ENCODE assay signal across 1 cellular context in the genomic region with DNA sequence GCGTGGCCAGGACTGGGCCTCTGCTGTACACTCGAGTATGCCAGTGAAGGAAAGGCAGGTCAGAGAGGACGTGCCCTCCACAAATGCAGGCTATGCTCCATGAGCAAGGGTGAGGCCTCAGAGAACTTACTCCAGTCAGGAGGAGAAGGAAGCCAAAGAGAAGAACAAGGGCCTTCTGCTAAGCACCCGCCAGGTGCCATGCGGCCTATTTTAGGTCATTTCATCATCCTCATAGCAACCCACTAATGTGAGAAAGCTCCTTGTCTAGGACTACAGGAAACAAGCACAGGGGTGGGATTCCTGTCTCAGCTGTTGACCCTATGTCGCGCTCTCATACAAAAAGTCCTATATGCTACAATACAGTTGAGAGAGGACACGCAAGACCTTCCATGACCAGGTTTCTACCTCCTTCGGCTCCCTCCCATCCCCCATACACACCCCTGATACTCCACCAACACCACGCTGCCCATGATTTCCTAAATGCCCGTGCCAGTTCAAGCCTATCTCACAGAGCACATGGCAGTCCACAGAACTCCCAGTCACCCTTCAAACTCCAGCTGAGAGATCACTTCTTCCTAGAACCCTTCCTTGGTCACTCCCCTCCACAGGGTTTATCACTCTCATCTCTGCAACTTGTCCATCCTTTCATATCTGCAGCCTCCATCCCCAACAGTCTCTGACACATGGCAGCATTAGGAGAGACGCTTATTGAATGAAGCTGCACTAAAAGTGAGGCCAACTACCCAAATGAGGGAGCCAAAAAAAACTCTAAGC.
TF ChIP-seq lines count a peak whose summit lies in the region.

No MANE protein-coding gene starts in this region.

TF ChIP-seq in K562, 482 proteins besides CTCF, POLR2A, EP300 and RAD21 (continued from another document and continues in another):
- TF ChIP-seq, protein P1, sequence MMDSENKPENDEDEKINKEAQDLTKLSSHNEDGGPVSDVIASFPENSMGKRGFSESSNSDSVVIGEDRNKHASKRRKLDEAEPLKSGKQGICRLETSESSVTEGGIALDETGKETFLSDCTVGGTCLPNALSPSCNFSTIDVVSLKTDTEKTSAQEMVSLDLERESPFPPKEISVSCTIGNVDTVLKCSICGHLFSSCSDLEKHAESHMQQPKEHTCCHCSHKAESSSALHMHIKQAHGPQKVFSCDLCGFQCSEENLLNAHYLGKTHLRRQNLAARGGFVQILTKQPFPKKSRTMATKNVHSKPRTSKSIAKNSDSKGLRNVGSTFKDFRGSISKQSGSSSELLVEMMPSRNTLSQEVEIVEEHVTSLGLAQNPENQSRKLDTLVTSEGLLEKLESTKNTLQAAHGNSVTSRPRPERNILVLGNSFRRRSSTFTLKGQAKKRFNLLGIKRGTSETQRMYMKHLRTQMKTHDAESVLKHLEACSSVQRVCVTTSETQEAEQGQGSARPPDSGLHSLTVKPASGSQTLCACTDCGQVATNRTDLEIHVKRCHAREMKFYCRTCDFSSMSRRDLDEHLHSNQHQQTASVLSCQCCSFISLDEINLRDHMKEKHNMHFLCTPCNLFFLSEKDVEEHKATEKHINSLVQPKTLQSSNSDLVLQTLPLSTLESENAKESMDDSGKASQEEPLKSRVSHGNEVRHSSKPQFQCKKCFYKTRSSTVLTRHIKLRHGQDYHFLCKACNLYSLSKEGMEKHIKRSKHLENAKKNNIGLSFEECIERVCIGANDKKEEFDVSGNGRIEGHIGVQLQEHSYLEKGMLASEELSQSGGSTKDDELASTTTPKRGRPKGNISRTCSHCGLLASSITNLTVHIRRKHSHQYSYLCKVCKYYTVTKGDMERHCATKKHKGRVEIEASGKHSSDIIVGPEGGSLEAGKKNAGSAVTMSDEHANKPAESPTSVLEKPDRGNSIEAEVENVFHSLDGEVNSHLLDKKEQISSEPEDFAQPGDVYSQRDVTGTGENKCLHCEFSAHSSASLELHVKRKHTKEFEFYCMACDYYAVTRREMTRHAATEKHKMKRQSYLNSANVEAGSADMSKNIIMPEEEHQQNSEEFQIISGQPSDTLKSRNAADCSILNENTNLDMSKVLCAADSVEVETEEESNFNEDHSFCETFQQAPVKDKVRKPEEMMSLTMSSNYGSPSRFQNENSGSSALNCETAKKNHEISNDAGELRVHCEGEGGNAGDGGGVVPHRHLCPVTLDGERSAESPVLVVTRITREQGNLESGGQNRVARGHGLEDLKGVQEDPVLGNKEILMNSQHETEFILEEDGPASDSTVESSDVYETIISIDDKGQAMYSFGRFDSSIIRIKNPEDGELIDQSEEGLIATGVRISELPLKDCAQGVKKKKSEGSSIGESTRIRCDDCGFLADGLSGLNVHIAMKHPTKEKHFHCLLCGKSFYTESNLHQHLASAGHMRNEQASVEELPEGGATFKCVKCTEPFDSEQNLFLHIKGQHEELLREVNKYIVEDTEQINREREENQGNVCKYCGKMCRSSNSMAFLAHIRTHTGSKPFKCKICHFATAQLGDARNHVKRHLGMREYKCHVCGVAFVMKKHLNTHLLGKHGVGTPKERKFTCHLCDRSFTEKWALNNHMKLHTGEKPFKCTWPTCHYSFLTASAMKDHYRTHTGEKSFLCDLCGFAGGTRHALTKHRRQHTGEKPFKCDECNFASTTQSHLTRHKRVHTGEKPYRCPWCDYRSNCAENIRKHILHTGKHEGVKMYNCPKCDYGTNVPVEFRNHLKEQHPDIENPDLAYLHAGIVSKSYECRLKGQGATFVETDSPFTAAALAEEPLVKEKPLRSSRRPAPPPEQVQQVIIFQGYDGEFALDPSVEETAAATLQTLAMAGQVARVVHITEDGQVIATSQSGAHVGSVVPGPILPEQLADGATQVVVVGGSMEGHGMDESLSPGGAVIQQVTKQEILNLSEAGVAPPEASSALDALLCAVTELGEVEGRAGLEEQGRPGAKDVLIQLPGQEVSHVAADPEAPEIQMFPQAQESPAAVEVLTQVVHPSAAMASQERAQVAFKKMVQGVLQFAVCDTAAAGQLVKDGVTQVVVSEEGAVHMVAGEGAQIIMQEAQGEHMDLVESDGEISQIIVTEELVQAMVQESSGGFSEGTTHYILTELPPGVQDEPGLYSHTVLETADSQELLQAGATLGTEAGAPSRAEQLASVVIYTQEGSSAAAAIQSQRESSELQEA (IDR thresholded peaks at IDR 0.05; ENCODE audit: low read depth): no peak
- no peak for TF ChIP-seq PHF8 (IDR thresholded peaks at IDR 0.05; ENCODE audit: borderline replicate concordance, low read length)
- TF ChIP-seq, protein P2, sequence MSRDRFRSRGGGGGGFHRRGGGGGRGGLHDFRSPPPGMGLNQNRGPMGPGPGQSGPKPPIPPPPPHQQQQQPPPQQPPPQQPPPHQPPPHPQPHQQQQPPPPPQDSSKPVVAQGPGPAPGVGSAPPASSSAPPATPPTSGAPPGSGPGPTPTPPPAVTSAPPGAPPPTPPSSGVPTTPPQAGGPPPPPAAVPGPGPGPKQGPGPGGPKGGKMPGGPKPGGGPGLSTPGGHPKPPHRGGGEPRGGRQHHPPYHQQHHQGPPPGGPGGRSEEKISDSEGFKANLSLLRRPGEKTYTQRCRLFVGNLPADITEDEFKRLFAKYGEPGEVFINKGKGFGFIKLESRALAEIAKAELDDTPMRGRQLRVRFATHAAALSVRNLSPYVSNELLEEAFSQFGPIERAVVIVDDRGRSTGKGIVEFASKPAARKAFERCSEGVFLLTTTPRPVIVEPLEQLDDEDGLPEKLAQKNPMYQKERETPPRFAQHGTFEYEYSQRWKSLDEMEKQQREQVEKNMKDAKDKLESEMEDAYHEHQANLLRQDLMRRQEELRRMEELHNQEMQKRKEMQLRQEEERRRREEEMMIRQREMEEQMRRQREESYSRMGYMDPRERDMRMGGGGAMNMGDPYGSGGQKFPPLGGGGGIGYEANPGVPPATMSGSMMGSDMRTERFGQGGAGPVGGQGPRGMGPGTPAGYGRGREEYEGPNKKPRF (IDR thresholded peaks at IDR 0.05; ENCODE audit: low read depth, low read length): no peak
- TF ChIP-seq, protein P3, sequence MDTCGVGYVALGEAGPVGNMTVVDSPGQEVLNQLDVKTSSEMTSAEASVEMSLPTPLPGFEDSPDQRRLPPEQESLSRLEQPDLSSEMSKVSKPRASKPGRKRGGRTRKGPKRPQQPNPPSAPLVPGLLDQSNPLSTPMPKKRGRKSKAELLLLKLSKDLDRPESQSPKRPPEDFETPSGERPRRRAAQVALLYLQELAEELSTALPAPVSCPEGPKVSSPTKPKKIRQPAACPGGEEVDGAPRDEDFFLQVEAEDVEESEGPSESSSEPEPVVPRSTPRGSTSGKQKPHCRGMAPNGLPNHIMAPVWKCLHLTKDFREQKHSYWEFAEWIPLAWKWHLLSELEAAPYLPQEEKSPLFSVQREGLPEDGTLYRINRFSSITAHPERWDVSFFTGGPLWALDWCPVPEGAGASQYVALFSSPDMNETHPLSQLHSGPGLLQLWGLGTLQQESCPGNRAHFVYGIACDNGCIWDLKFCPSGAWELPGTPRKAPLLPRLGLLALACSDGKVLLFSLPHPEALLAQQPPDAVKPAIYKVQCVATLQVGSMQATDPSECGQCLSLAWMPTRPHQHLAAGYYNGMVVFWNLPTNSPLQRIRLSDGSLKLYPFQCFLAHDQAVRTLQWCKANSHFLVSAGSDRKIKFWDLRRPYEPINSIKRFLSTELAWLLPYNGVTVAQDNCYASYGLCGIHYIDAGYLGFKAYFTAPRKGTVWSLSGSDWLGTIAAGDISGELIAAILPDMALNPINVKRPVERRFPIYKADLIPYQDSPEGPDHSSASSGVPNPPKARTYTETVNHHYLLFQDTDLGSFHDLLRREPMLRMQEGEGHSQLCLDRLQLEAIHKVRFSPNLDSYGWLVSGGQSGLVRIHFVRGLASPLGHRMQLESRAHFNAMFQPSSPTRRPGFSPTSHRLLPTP (IDR thresholded peaks at IDR 0.05; ENCODE audit: borderline replicate concordance, extremely low read depth, insufficient read length): no peak
- no peak for TF ChIP-seq LCOR (CRISPR knock-in tag; IDR thresholded peaks at IDR 0.05)
- TF ChIP-seq, protein P4, sequence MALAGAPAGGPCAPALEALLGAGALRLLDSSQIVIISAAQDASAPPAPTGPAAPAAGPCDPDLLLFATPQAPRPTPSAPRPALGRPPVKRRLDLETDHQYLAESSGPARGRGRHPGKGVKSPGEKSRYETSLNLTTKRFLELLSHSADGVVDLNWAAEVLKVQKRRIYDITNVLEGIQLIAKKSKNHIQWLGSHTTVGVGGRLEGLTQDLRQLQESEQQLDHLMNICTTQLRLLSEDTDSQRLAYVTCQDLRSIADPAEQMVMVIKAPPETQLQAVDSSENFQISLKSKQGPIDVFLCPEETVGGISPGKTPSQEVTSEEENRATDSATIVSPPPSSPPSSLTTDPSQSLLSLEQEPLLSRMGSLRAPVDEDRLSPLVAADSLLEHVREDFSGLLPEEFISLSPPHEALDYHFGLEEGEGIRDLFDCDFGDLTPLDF (CRISPR knock-in tag; IDR thresholded peaks at IDR 0.05): no peak
- TF ChIP-seq CREB1 (IDR thresholded peaks at IDR 0.05): no peak
- no peak for TF ChIP-seq CREB1 (CRISPR knock-in tag; IDR thresholded peaks at IDR 0.05)
- TF ChIP-seq ARID2 (IDR thresholded peaks at IDR 0.05): no peak
- peak; percentile 80; the same call in 1 of the 2 replicates for TF ChIP-seq NBN (IDR thresholded peaks at IDR 0.05; ENCODE audit: low read depth)
- peak; percentile 44; the same call in 1 of the 2 replicates for TF ChIP-seq ZNF24 (IDR thresholded peaks at IDR 0.05)
- TF ChIP-seq, protein P5, sequence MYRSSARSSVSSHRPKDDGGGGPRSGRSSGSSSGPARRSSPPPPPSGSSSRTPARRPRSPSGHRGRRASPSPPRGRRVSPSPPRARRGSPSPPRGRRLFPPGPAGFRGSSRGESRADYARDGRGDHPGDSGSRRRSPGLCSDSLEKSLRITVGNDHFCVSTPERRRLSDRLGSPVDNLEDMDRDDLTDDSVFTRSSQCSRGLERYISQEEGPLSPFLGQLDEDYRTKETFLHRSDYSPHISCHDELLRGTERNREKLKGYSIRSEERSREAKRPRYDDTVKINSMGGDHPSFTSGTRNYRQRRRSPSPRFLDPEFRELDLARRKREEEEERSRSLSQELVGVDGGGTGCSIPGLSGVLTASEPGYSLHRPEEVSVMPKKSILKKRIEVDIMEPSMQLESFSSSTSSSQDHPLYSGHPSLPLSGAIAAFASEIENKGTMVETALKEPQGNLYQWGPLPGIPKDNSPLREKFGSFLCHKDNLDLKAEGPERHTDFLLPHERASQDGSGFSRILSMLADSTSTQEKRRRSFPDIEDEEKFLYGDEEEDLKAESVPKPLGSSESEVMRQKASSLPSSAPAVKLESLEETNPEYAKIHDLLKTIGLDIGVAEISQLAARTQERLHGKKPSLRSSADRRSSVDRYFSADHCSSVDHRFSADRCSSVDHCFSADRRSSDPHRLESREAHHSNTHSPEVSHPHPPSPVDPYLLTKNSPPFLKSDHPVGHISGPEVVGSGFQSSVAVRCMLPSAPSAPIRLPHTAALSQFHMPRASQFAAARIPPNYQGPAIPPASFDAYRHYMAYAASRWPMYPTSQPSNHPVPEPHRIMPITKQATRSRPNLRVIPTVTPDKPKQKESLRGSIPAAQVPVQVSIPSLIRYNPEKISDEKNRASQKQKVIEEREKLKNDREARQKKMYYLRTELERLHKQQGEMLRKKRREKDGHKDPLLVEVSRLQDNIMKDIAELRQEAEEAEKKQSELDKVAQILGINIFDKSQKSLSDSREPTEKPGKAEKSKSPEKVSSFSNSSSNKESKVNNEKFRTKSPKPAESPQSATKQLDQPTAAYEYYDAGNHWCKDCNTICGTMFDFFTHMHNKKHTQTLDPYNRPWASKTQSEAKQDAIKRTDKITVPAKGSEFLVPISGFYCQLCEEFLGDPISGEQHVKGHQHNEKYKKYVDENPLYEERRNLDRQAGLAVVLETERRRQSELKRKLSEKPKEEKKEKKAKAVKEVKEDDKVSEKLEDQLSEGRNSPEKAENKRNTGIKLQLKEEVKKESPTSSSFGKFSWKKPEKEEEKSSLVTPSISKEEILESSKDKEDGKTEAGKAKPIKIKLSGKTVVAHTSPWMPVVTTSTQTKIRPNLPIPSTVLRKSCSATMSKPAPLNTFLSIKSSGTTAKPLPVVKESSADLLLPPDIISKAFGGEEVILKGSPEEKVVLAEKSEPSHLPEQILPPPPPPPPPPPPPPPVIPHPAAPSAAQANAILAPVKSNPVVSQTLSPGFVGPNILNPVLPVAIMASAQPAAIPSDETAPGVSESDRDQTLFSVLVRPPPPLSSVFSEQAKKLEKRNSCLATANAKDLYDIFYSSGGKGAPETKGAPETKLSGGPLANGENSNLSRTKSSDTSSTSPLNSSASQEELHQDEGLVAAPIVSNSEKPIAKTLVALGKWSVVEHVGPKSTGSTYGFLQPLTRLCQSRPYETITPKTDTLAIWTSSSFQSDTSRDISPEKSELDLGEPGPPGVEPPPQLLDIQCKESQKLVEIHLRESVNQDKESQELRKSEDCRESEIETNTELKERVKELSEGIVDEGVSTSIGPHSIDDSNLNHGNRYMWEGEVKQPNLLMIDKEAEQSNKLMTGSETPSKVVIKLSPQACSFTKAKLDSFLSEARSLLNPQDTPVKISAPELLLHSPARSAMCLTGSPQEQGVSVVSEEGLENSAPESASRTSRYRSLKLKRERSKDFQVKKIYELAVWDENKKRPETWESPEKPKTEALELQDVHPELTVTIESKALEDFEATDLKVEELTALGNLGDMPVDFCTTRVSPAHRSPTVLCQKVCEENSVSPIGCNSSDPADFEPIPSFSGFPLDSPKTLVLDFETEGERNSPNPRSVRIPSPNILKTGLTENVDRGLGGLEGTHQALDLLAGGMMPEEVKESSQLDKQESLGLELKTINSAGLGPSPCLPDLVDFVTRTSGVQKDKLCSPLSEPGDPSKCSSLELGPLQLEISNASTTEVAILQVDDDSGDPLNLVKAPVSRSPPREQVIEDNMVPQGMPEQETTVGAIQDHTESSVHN (IDR thresholded peaks at IDR 0.05; ENCODE audit: borderline replicate concordance in 1 of 2, low read depth in 1 of 2): no peak
- no peak for TF ChIP-seq MECOM (CRISPR knock-in tag; IDR thresholded peaks at IDR 0.05)
- TF ChIP-seq, protein P6, sequence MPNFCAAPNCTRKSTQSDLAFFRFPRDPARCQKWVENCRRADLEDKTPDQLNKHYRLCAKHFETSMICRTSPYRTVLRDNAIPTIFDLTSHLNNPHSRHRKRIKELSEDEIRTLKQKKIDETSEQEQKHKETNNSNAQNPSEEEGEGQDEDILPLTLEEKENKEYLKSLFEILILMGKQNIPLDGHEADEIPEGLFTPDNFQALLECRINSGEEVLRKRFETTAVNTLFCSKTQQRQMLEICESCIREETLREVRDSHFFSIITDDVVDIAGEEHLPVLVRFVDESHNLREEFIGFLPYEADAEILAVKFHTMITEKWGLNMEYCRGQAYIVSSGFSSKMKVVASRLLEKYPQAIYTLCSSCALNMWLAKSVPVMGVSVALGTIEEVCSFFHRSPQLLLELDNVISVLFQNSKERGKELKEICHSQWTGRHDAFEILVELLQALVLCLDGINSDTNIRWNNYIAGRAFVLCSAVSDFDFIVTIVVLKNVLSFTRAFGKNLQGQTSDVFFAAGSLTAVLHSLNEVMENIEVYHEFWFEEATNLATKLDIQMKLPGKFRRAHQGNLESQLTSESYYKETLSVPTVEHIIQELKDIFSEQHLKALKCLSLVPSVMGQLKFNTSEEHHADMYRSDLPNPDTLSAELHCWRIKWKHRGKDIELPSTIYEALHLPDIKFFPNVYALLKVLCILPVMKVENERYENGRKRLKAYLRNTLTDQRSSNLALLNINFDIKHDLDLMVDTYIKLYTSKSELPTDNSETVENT (CRISPR knock-in tag; IDR thresholded peaks at IDR 0.05): no peak
- peak; percentile 72 for TF ChIP-seq L3MBTL2 (IDR thresholded peaks at IDR 0.05)
- TF ChIP-seq XRCC4 (IDR thresholded peaks at IDR 0.05; ENCODE audit: extremely low read depth, insufficient read depth, insufficient read length): no peak
- no peak for TF ChIP-seq WHSC1 (IDR thresholded peaks at IDR 0.05; ENCODE audit: low read length)
- TF ChIP-seq JUN (IDR thresholded peaks at IDR 0.05; ENCODE audit: borderline replicate concordance, low read depth, low read length): no peak
- TF ChIP-seq JUN (CRISPR knock-in tag; IDR thresholded peaks at IDR 0.05; ENCODE audit: borderline replicate concordance): no peak
- no peak for TF ChIP-seq FOS (IDR thresholded peaks at IDR 0.05; ENCODE audit: extremely low read depth, insufficient read length)
- no peak for TF ChIP-seq KHSRP (IDR thresholded peaks at IDR 0.05)
- no peak for TF ChIP-seq MYNN (IDR thresholded peaks at IDR 0.05)
- TF ChIP-seq MYNN (CRISPR knock-in tag; IDR thresholded peaks at IDR 0.05): no peak
